ENCODE assay signal across 21 cellular contexts in the genomic region with DNA sequence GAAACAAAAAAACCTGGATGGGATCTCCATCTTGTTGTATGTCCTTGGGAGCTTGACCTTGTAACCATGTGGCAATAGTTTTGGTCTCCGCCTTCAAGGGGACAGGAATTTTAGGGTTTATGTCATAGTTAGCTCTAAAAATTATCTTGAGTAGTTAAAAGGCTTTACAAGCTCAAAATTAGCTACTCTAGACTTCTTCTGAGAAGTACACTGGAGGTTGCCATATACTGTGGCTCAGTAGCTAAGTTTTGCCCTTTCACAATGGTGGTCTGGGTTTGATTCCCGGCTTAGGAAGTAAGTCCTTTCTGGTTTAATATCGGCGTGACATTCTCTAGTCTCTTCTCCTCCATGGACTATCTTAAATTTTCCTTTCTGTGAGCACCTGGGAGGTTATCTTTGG. TPM values are rescaled to one million over a fixed set of nuclear protein-coding genes. Genes with fewer than 3 reads are reported as not detected.
DNase-seq lines count a peak whose midpoint lies in the region; TF ChIP-seq lines count a peak whose summit lies in the region.
"Had no signal": no experiment of that assay in that cellular context is flagged by ENCODE, and none has a peak within 500 bp of the region (broad histone marks: within the 10 kb centered on the region; RNA-seq: fewer than 3 reads in every experiment).

No MANE protein-coding gene starts in this region.

- WGBS in mesendoderm (ENCODE audit: extremely low coverage, insufficient coverage, low lambda C conversion rate), result no CpG with 5 or more reads among the region's 4 CpGs

- no peak overlapping the region for H4K8ac ChIP-seq in mesendoderm (ENCODE audit: low read depth, low read length)

- H3K4me1 ChIP-seq in mesendoderm (ENCODE audit: control insufficient read depth, low read depth, low read length), result no peaks in the 10 kb centered on the region
- H3K4me1 ChIP-seq: BLaER1 had no signal

- no peak overlapping the region for H3K4me2 ChIP-seq in mesendoderm (ENCODE audit: low read length)
- H3K4me2 ChIP-seq: BLaER1 had no signal

- H3K18ac ChIP-seq in mesendoderm (ENCODE audit: low read length), result no peak overlapping the region

- H3K36me3 ChIP-seq in mesendoderm (ENCODE audit: control insufficient read depth, insufficient read depth, low read length), result no peaks in the 10 kb centered on the region
- H3K36me3 ChIP-seq: BE2C, BLaER1 had no signal

- DNase-seq in OCI-M1 (lab: John Stamatoyannopoulos, UW), result peak; percentile 92
- DNase-seq in mesendoderm, result peak; percentile 3
- no peak for DNase-seq in GM10266 (ENCODE audit: extremely low spot score)
- no peak for DNase-seq in activated CD8-positive, alpha-beta memory T cell treated with anti-CD3 and anti-CD28 coated beads, Interleukin-2, amount 50 U/mL, for 48 hours
- DNase-seq in T1000 (lab: John Stamatoyannopoulos, UW), result no peak
- DNase-seq: 8988T; ACHN; BE2C; C1 segment of cervical spinal cord; CD4-positive, alpha-beta memory T cell; CD4-positive, CD25-positive, alpha-beta regulatory T cell; CD8-positive, alpha-beta memory T cell; COR-L47; DMS 273 treated with DMSO at 0.1 percent for 48 hours; DMS153; DMS53; DMS79; DND-41; EL; GDM1 had no signal

- no peak overlapping the region for H2BK120ac ChIP-seq in mesendoderm (ENCODE audit: low read depth, low read length)

- H3K4ac ChIP-seq in mesendoderm (ENCODE audit: low read depth, low read length), result no peak overlapping the region

- H3K4me3 ChIP-seq in mesendoderm (ENCODE audit: low read length), result no peak overlapping the region
- H3K4me3 ChIP-seq: BLaER1 had no signal

- H2AK5ac ChIP-seq in mesendoderm (ENCODE audit: low read length), result no peak overlapping the region

- no peak overlapping the region for H3K27ac ChIP-seq in mesendoderm (ENCODE audit: low read depth, low read length)
- H3K27ac ChIP-seq: BLaER1 had no signal

- no peak overlapping the region for H4K5ac ChIP-seq in mesendoderm (ENCODE audit: low read length)

- no peak overlapping the region for H3K56ac ChIP-seq in mesendoderm (ENCODE audit: low read length)

- no peak for TF ChIP-seq CTCF in GM10266 (IDR thresholded peaks at IDR 0.05; ENCODE audit: control insufficient read depth, insufficient read depth, low read depth, missing control alignments)

- no peaks in the 10 kb centered on the region for H3K79me1 ChIP-seq in mesendoderm (ENCODE audit: low read length)

- no peaks in the 10 kb centered on the region for H3K27me3 ChIP-seq in mesendoderm (ENCODE audit: insufficient read depth, low read length, poor library complexity)
- H3K27me3 ChIP-seq: BE2C, BLaER1 had no signal

- H2BK15ac ChIP-seq in mesendoderm (replicated peaks; ENCODE audit: low read depth), result no peak overlapping the region

- no peaks in the 10 kb centered on the region for H3K79me2 ChIP-seq in mesendoderm (ENCODE audit: control insufficient read depth, insufficient read depth, low read length)

- H2BK5ac ChIP-seq in mesendoderm (ENCODE audit: low read length), result no peak overlapping the region

- no peak overlapping the region for H3K23ac ChIP-seq in mesendoderm (ENCODE audit: low read length)

- no peak overlapping the region for H3K9ac ChIP-seq in mesendoderm (ENCODE audit: low read length)
- H3K9ac ChIP-seq: BLaER1 had no signal

RNA-seq across cellular contexts. Expression of gene DMAC1, which starts 48.9 kb away (rescaled TPM):
- polyA plus RNA-seq in mesendoderm (2013, experiment 1 of 2), result 112 TPM
- 115 TPM for polyA plus RNA-seq in mesendoderm (2013, experiment 2 of 2)

Comparison
In these comparisons a context has a peak if more than half of its experiments do, and no peak if none do; other contexts are left out.
1. DNase-seq: peak in OCI-M1 (single experiment) and mesendoderm (single experiment); none in GM10266 (single experiment), activated CD8-positive, alpha-beta memory T cell treated with anti-CD3 and anti-CD28 coated beads, Interleukin-2, amount 50 U/mL, for 48 hours (single experiment) and T1000 (single experiment).